In genomic region chr15:65054333-65055200, GRCh38 we compare ENCODE assay signal across 8 cellular contexts. TPM values are rescaled to one million over a fixed set of nuclear protein-coding genes. Genes with fewer than 3 reads are reported as not detected.
DNase-seq lines count a peak whose midpoint lies in the region; ATAC-seq, FAIRE-seq and TF ChIP-seq lines count a peak whose summit lies in the region.

No MANE protein-coding gene starts in this region.

- FAIRE-seq in H54 (lab: Jason Lieb, UNC), result no peak

- peak overlapping the region in 1 of 7 donors; percentile 13 for H3K27ac Mint-ChIP-seq in CD14-positive monocyte

- H3K9me3 Mint-ChIP-seq in CD14-positive monocyte, result peaks cover 0 to 3% (median 0%) of the 10 kb centered on the region in 7 donors

- DNase-seq in CD14-positive monocyte (ENCODE audit: low spot score) (peak; percentile 60), H54 (ENCODE audit: insufficient read length, low spot score) (peak; percentile 54), NCI-H69 (lab: John Stamatoyannopoulos, UW) (peak; percentile 76), epithelial cell of esophagus (ENCODE audit: low read depth) (peak; percentile 65), mucosa of descending colon (peak in 2 of 3 donors; percentile 85)
- peak; percentile 77 for DNase-seq in activated CD8-positive, alpha-beta memory T cell treated with anti-CD3 and anti-CD28 coated beads for 24 hours
- DNase-seq in stimulated activated naive CD8-positive, alpha-beta T cell treated with anti-CD3 and anti-CD28 coated beads, Interleukin-15, Interleukin-2, amounts not matched to agents 100 U/mL and 50 U/mL, for 24 hours, result peak; percentile 73

- TF ChIP-seq CTCF in CD14-positive monocyte (IDR thresholded peaks at IDR 0.05) (peak; percentile 79), epithelial cell of esophagus (IDR thresholded peaks at IDR 0.05; ENCODE audit: insufficient read depth, low read depth, low read length, missing control alignments) (peak; percentile 93), mucosa of descending colon (IDR thresholded peaks at IDR 0.05) (peak; percentile 89)

- ATAC-seq in mucosa of descending colon (peak; percentile 83), HG03460 (IDR thresholded peaks at IDR 0.05; ENCODE audit: unreplicated experiment) (no peak)
- peak; percentile 32 for ATAC-seq in stimulated activated naive CD8-positive, alpha-beta T cell treated with anti-CD3 and anti-CD28 coated beads, Interleukin-15, Interleukin-2, amounts not matched to agents 100 U/mL and 50 U/mL, for 24 hours

- H3K4me1 ChIP-seq in mucosa of descending colon (ENCODE audit: low read depth), result peaks cover 24% of the 10 kb centered on the region

- no peaks in the 10 kb centered on the region for H3K36me3 Mint-ChIP-seq in CD14-positive monocyte

- TF ChIP-seq POLR2A in H54 (IDR thresholded peaks at IDR 0.05; ENCODE audit: low read depth, low read length), result no peak

- peaks cover 10% of the 10 kb centered on the region for H3K4me1 Mint-ChIP-seq in CD14-positive monocyte

- H3K9me3 ChIP-seq in mucosa of descending colon, result no peaks in the 10 kb centered on the region

- H3K4me3 Mint-ChIP-seq in CD14-positive monocyte, result no peak overlapping the region

- peaks cover 7 to 24% (median 9%) of the 10 kb centered on the region in 3 donors for H3K27me3 Mint-ChIP-seq in CD14-positive monocyte (ENCODE audit: low read depth in 3 of 3)

- intact Hi-C loops in CD14-positive monocyte (cut with micrococcal nuclease) (loop anchor here in 1 of 2 donors (10.0 kb wide), 1 partner anchor 240 kb away; the partner anchor contains the start of gene RNU5A-1), mucosa of descending colon (cut with DNase I, micrococcal nuclease) (no loop called here)

- H3K4me3 ChIP-seq in epithelial cell of esophagus (ENCODE audit: low read length) (no peak overlapping the region), mucosa of descending colon (no peak overlapping the region)

- no peaks in the 10 kb centered on the region for H3K36me3 ChIP-seq in mucosa of descending colon (ENCODE audit: low read depth)

RNA-seq across cellular contexts. Expression of gene SLC51B, which starts 9.4 kb away (rescaled TPM):
- polyA plus RNA-seq in CD14-positive monocyte, result not detected
- 100 to 1,000 TPM in 1 of 3 donors, 10 to 100 TPM in 2; 70.1 to 157 (median 76.2) TPM for total RNA-seq in mucosa of descending colon

RNA-seq across cellular contexts. Expression of gene RASL12, which starts 13.2 kb away (rescaled TPM):
- polyA plus RNA-seq in CD14-positive monocyte, result not detected
- total RNA-seq in mucosa of descending colon, result 10 to 100 TPM in 1 of 3 donors, 1 to 10 TPM in 2; 2.7 to 29.7 (median 8.4) TPM

RNA-seq across cellular contexts. Expression of gene KBTBD13, which starts 22.0 kb away (rescaled TPM):
- polyA plus RNA-seq in CD14-positive monocyte, result not detected
- total RNA-seq in mucosa of descending colon, result under 1 TPM in 1 of 3 donors, not detected in 2; 0.09 TPM

RNA-seq across cellular contexts. Expression of gene MTFMT, which starts 25.1 kb away (rescaled TPM):
- 10 to 100 TPM in 1 of 2 donors, 1 to 10 TPM in 1; 9.0 to 10.8 TPM for polyA plus RNA-seq in CD14-positive monocyte
- total RNA-seq in mucosa of descending colon, result 10 to 100 TPM; 17.5 to 24.0 (median 19.2) TPM
